In genomic region chr6:63597142-63598000, GRCh38 we compare ENCODE assay signal across 8 cellular contexts. TPM values are rescaled to one million over a fixed set of nuclear protein-coding genes. Genes with fewer than 3 reads are reported as not detected.
DNase-seq lines count a peak whose midpoint lies in the region; ATAC-seq lines count a peak whose summit lies in the region.

No MANE protein-coding gene starts in this region.

- H4K8ac ChIP-seq in neuronal stem cell (ENCODE audit: low read depth, low read length) = no peak overlapping the region

- H3K27ac ChIP-seq in neuronal stem cell (replicated peaks; ENCODE audit: low read length) = no peak overlapping the region

- no peak overlapping the region for H4K91ac ChIP-seq in neuronal stem cell (ENCODE audit: low read depth, low read length, poor library complexity)

- H3K4ac ChIP-seq in neuronal stem cell (ENCODE audit: low read length) = no peak overlapping the region

- no peak overlapping the region for H3K14ac ChIP-seq in neuronal stem cell (ENCODE audit: low read length)

- no peak overlapping the region for H2BK15ac ChIP-seq in neuronal stem cell (ENCODE audit: low read length)

- H3K4me1 ChIP-seq in NT2/D1 (ENCODE audit: insufficient read depth, insufficient read length) = no peaks in the 10 kb centered on the region
- peaks cover 3% of the 10 kb centered on the region for H3K4me1 ChIP-seq in endocrine pancreas (ENCODE audit: control insufficient read depth, insufficient read depth, low read length)
- no peaks in the 10 kb centered on the region for H3K4me1 ChIP-seq in neuronal stem cell (ENCODE audit: control insufficient read depth in 2 of 2, insufficient read depth in 1 of 2, low read depth in 1 of 2, low read length in 2 of 2)

- H3K4me3 ChIP-seq in GM08714 (ENCODE audit: low read length) (peak overlapping the region; percentile 77), NT2/D1 (ENCODE audit: insufficient read length, low read depth) (peak overlapping the region; percentile 43), endocrine pancreas (ENCODE audit: control insufficient read depth, insufficient read depth, low read length) (peak overlapping the region; percentile 98), neuronal stem cell (ENCODE audit: low read length in 2 of 2) (peak overlapping the region; percentile 52 to 83)

- H2AK5ac ChIP-seq in neuronal stem cell (ENCODE audit: low read depth, low read length) = no peak overlapping the region

- peak overlapping the region; percentile 89 for H2AFZ ChIP-seq in neuronal stem cell (ENCODE audit: low read length)

- DNase-seq in NT2/D1 (ENCODE audit: low read depth, low spot score) (no peak), neuronal stem cell (ENCODE audit: low spot score) (no peak), GDM1 (lab: John Stamatoyannopoulos, UW) (no peak)

- whole genome bisulfite sequencing in neuronal stem cell (ENCODE audit: extremely low coverage in 2 of 2, insufficient read length in 2 of 2, insufficient replicate concordance in 1 of 2), 2 donors = no CpG with 5 or more reads among the region's 5 CpGs

- H3K9me3 ChIP-seq in NT2/D1 (ENCODE audit: insufficient read depth, low read length) (no peaks in the 10 kb centered on the region), endocrine pancreas (ENCODE audit: control insufficient read depth, low read length) (no peaks in the 10 kb centered on the region), neuronal stem cell (replicated peaks in 1 of 2; ENCODE audit: control insufficient read depth in 2 of 2, insufficient read depth in 1 of 2, low read depth in 1 of 2, low read length in 2 of 2) (no peaks in the 10 kb centered on the region)

- H3K36me3 ChIP-seq in NT2/D1 (ENCODE audit: insufficient read depth, insufficient read length, low read length) (no peaks in the 10 kb centered on the region), endocrine pancreas (ENCODE audit: control insufficient read depth, insufficient read depth, low read length) (no peaks in the 10 kb centered on the region), neuronal stem cell (replicated peaks in 1 of 2; ENCODE audit: control insufficient read depth in 2 of 2, insufficient read depth in 2 of 2, low read length in 2 of 2) (no peaks in the 10 kb centered on the region)

- no peak overlapping the region for H3K18ac ChIP-seq in neuronal stem cell (ENCODE audit: low read length)

- no peak overlapping the region for H2BK12ac ChIP-seq in neuronal stem cell (ENCODE audit: low read length)

- H3K4me2 ChIP-seq in neuronal stem cell (ENCODE audit: insufficient read depth, low read length, poor library complexity, severe bottlenecking) = peak overlapping the region; percentile 69

- H3K9ac ChIP-seq in NT2/D1 (ENCODE audit: insufficient read length, low read depth) = no peak overlapping the region
- no peak overlapping the region for H3K9ac ChIP-seq in endocrine pancreas (ENCODE audit: control insufficient read depth, insufficient read depth, low read length)
- H3K9ac ChIP-seq in neuronal stem cell (ENCODE audit: low read depth, low read length, poor library complexity) = no peak overlapping the region

- H2BK120ac ChIP-seq in neuronal stem cell (ENCODE audit: low read depth, low read length) = no peak overlapping the region

- H2BK5ac ChIP-seq in neuronal stem cell (ENCODE audit: low read length) = no peak overlapping the region

- no peak for ATAC-seq in GM21528 (IDR thresholded peaks at IDR 0.05; ENCODE audit: low FRiP score, unreplicated experiment)
- ATAC-seq in HG03139 (IDR thresholded peaks at IDR 0.05; ENCODE audit: unreplicated experiment) = no peak
- ATAC-seq in GM18498 (IDR thresholded peaks at IDR 0.05; ENCODE audit: unreplicated experiment) = no peak

- no peak overlapping the region for H3K23ac ChIP-seq in neuronal stem cell (ENCODE audit: low read depth, low read length, poor library complexity)

- no peaks in the 10 kb centered on the region for H3K79me1 ChIP-seq in neuronal stem cell (ENCODE audit: low read depth, low read length)

- H3K27me3 ChIP-seq in NT2/D1 (ENCODE audit: insufficient read depth, insufficient read length) (no peaks in the 10 kb centered on the region), endocrine pancreas (ENCODE audit: control insufficient read depth, insufficient read depth, low read length) (no peaks in the 10 kb centered on the region), neuronal stem cell (ENCODE audit: control insufficient read depth in 3 of 3, insufficient read depth in 3 of 3, low read depth in 1 of 3, low read length in 3 of 3) (no peaks in the 10 kb centered on the region)

RNA-seq across cellular contexts. Expression of gene PTP4A1, which starts 25.1 kb away (rescaled TPM):
- 64.7 TPM for polyA plus RNA-seq in neuronal stem cell (2013, experiment 1 of 2)
- polyA plus RNA-seq in neuronal stem cell (2013, experiment 2 of 2) = 69.5 TPM

RNA-seq across cellular contexts. Expression of gene PHF3, which starts 38.2 kb away (rescaled TPM):
- polyA plus RNA-seq in neuronal stem cell (2013, experiment 1 of 2) = 35.4 TPM
- polyA plus RNA-seq in neuronal stem cell (2013, experiment 2 of 2) = 35.9 TPM

Comparison
In these comparisons a context has a peak if more than half of its experiments do, and no peak if none do; other contexts are left out.
1. H3K4me3 ChIP-seq: peak in every context shown above with its lines; median percentile 98 in endocrine pancreas; 77 in GM08714; 68 in neuronal stem cell; 43 in NT2/D1.